ENCODE assay signal across 1 cellular context in genomic region chr6:132962936-132963579, GRCh38.
TF ChIP-seq lines count a peak whose summit lies in the region.

No MANE protein-coding gene starts in this region.

TF ChIP-seq in HepG2, 621 proteins besides CTCF, POLR2A, EP300 and RAD21 (continued from another document):
- TF ChIP-seq PATZ1 (CRISPR knock-in tag; IDR thresholded peaks at IDR 0.05) (peak; percentile 41; the same call in 1 of the 2 replicates), ZNF614 (CRISPR knock-in tag; IDR thresholded peaks at IDR 0.05; ENCODE audit: borderline replicate concordance) (peak; percentile 68; the same call in 1 of the 2 replicates), ZNF24 (IDR thresholded peaks at IDR 0.05) (0 out of 2 replicates have a peak, but pooled peaks have one; percentile 48), ETV6 (CRISPR knock-in tag; conservative IDR thresholded peaks at IDR 0.05) (no peak), KDM2A (CRISPR knock-in tag; IDR thresholded peaks at IDR 0.05; ENCODE audit: borderline replicate concordance, low read depth) (peak; percentile 43; the same call in 1 of the 2 replicates), HNRNPK (IDR thresholded peaks at IDR 0.05; ENCODE audit: low read depth, low read length, poor library complexity, severe bottlenecking) (no peak), ATF3 (CRISPR knock-in tag; IDR thresholded peaks at IDR 0.05) (0 out of 2 replicates have a peak, but pooled peaks have one; percentile 8), RFXANK (CRISPR knock-in tag; IDR thresholded peaks at IDR 0.05) (no peak), ZBTB46 (CRISPR knock-in tag; IDR thresholded peaks at IDR 0.05; ENCODE audit: borderline replicate concordance) (no peak), GATAD1 (CRISPR knock-in tag; IDR thresholded peaks at IDR 0.05) (0 out of 2 replicates have a peak, but pooled peaks have one; percentile 26), CBX5 (CRISPR knock-in tag; IDR thresholded peaks at IDR 0.05; ENCODE audit: borderline replicate concordance) (peak; percentile 89), CEBPG (CRISPR knock-in tag; IDR thresholded peaks at IDR 0.05) (0 out of 2 replicates have a peak, but pooled peaks have one; percentile 23), JARID2 (CRISPR knock-in tag; IDR thresholded peaks at IDR 0.05; ENCODE audit: insufficient replicate concordance) (peak; percentile 64), SMAD1 (CRISPR knock-in tag; IDR thresholded peaks at IDR 0.05; ENCODE audit: borderline replicate concordance, low read depth) (no peak), ZSCAN9 (CRISPR knock-in tag; IDR thresholded peaks at IDR 0.05; ENCODE audit: borderline replicate concordance) (0 out of 2 replicates have a peak, but pooled peaks have one; percentile 40)
